Comparison of ENCODE assay signal across 1 cellular context in the genomic region with DNA sequence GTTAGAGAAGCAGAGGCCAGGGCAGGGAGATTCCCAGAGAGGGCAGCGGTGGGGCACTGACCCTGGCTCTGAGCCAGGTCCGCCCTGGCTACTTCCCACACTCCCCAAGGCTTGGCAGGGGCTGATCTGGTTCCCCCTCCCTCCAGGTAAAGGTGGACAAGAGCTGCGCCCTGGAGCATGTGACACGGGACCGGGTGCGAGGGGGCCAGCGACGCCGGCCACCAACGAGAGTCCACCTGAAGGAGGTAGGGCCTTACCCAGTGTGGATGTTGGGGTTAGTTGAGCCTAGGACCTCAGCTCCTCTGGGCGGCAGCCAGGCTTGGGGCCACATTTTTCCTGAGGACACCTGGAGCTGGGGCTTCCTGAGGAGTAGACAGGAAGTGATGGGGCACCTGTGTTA.
TF ChIP-seq lines count a peak whose summit lies in the region.

No MANE protein-coding gene starts in this region.

TF ChIP-seq in H1, 55 proteins besides CTCF, POLR2A, EP300 and RAD21:
- TF ChIP-seq, protein P1, sequence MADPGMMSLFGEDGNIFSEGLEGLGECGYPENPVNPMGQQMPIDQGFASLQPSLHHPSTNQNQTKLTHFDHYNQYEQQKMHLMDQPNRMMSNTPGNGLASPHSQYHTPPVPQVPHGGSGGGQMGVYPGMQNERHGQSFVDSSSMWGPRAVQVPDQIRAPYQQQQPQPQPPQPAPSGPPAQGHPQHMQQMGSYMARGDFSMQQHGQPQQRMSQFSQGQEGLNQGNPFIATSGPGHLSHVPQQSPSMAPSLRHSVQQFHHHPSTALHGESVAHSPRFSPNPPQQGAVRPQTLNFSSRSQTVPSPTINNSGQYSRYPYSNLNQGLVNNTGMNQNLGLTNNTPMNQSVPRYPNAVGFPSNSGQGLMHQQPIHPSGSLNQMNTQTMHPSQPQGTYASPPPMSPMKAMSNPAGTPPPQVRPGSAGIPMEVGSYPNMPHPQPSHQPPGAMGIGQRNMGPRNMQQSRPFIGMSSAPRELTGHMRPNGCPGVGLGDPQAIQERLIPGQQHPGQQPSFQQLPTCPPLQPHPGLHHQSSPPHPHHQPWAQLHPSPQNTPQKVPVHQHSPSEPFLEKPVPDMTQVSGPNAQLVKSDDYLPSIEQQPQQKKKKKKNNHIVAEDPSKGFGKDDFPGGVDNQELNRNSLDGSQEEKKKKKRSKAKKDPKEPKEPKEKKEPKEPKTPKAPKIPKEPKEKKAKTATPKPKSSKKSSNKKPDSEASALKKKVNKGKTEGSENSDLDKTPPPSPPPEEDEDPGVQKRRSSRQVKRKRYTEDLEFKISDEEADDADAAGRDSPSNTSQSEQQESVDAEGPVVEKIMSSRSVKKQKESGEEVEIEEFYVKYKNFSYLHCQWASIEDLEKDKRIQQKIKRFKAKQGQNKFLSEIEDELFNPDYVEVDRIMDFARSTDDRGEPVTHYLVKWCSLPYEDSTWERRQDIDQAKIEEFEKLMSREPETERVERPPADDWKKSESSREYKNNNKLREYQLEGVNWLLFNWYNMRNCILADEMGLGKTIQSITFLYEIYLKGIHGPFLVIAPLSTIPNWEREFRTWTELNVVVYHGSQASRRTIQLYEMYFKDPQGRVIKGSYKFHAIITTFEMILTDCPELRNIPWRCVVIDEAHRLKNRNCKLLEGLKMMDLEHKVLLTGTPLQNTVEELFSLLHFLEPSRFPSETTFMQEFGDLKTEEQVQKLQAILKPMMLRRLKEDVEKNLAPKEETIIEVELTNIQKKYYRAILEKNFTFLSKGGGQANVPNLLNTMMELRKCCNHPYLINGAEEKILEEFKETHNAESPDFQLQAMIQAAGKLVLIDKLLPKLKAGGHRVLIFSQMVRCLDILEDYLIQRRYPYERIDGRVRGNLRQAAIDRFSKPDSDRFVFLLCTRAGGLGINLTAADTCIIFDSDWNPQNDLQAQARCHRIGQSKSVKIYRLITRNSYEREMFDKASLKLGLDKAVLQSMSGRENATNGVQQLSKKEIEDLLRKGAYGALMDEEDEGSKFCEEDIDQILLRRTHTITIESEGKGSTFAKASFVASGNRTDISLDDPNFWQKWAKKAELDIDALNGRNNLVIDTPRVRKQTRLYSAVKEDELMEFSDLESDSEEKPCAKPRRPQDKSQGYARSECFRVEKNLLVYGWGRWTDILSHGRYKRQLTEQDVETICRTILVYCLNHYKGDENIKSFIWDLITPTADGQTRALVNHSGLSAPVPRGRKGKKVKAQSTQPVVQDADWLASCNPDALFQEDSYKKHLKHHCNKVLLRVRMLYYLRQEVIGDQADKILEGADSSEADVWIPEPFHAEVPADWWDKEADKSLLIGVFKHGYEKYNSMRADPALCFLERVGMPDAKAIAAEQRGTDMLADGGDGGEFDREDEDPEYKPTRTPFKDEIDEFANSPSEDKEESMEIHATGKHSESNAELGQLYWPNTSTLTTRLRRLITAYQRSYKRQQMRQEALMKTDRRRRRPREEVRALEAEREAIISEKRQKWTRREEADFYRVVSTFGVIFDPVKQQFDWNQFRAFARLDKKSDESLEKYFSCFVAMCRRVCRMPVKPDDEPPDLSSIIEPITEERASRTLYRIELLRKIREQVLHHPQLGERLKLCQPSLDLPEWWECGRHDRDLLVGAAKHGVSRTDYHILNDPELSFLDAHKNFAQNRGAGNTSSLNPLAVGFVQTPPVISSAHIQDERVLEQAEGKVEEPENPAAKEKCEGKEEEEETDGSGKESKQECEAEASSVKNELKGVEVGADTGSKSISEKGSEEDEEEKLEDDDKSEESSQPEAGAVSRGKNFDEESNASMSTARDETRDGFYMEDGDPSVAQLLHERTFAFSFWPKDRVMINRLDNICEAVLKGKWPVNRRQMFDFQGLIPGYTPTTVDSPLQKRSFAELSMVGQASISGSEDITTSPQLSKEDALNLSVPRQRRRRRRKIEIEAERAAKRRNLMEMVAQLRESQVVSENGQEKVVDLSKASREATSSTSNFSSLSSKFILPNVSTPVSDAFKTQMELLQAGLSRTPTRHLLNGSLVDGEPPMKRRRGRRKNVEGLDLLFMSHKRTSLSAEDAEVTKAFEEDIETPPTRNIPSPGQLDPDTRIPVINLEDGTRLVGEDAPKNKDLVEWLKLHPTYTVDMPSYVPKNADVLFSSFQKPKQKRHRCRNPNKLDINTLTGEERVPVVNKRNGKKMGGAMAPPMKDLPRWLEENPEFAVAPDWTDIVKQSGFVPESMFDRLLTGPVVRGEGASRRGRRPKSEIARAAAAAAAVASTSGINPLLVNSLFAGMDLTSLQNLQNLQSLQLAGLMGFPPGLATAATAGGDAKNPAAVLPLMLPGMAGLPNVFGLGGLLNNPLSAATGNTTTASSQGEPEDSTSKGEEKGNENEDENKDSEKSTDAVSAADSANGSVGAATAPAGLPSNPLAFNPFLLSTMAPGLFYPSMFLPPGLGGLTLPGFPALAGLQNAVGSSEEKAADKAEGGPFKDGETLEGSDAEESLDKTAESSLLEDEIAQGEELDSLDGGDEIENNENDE (IDR thresholded peaks at IDR 0.05; ENCODE audit: insufficient replicate concordance, low read length), result no peak
- no peak for TF ChIP-seq KDM4A (IDR thresholded peaks at IDR 0.05; ENCODE audit: low read depth, low read length, severe bottlenecking)
- no peak for TF ChIP-seq SP2 (IDR thresholded peaks at IDR 0.05; ENCODE audit: low read length)
- no peak for TF ChIP-seq RNF2 (IDR thresholded peaks at IDR 0.05; ENCODE audit: borderline replicate concordance, low read depth, low read length, missing control alignments, poor library complexity, severe bottlenecking)
- no peak for TF ChIP-seq BCL11A (IDR thresholded peaks at IDR 0.05; ENCODE audit: low read depth in 2 of 2, low read length in 2 of 2)
- no peak for TF ChIP-seq CTBP2 (IDR thresholded peaks at IDR 0.05; ENCODE audit: borderline replicate concordance, insufficient read depth, insufficient read length, low read length)
- TF ChIP-seq, protein P2, sequence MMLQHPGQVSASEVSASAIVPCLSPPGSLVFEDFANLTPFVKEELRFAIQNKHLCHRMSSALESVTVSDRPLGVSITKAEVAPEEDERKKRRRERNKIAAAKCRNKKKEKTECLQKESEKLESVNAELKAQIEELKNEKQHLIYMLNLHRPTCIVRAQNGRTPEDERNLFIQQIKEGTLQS (IDR thresholded peaks at IDR 0.05; ENCODE audit: insufficient read depth, low read depth, low read length), result no peak
- TF ChIP-seq HDAC6 (IDR thresholded peaks at IDR 0.05; ENCODE audit: low read depth, low read length), result no peak
- no peak for TF ChIP-seq SUZ12 (IDR thresholded peaks at IDR 0.05; ENCODE audit: low read length)
- TF ChIP-seq TAF7 (optimal IDR thresholded peaks at IDR 0.05; ENCODE audit: borderline replicate concordance, low read depth, low read length), result no peak
